In genomic region chr19:13176345-13176744, GRCh38 we compare ENCODE assay signal across 1 cellular context.
TF ChIP-seq lines count a peak whose summit lies in the region.

No MANE protein-coding gene starts in this region.

TF ChIP-seq in HEK293, 187 proteins besides CTCF, POLR2A, EP300 and RAD21:
- TF ChIP-seq ZNF571 (tag by site-specific recombination; IDR thresholded peaks at IDR 0.05) (no peak), RBAK (tag by site-specific recombination; IDR thresholded peaks at IDR 0.05) (no peak), SCRT2 (tag by site-specific recombination; IDR thresholded peaks at IDR 0.05) (0 out of 2 replicates have a peak, but pooled peaks have one; percentile 21)
- TF ChIP-seq, protein P1, sequence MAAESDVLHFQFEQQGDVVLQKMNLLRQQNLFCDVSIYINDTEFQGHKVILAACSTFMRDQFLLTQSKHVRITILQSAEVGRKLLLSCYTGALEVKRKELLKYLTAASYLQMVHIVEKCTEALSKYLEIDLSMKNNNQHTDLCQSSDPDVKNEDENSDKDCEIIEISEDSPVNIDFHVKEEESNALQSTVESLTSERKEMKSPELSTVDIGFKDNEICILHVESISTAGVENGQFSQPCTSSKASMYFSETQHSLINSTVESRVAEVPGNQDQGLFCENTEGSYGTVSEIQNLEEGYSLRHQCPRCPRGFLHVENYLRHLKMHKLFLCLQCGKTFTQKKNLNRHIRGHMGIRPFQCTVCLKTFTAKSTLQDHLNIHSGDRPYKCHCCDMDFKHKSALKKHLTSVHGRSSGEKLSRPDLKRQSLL (tag by site-specific recombination; IDR thresholded peaks at IDR 0.05): peak; percentile 88
- TF ChIP-seq, protein P2, sequence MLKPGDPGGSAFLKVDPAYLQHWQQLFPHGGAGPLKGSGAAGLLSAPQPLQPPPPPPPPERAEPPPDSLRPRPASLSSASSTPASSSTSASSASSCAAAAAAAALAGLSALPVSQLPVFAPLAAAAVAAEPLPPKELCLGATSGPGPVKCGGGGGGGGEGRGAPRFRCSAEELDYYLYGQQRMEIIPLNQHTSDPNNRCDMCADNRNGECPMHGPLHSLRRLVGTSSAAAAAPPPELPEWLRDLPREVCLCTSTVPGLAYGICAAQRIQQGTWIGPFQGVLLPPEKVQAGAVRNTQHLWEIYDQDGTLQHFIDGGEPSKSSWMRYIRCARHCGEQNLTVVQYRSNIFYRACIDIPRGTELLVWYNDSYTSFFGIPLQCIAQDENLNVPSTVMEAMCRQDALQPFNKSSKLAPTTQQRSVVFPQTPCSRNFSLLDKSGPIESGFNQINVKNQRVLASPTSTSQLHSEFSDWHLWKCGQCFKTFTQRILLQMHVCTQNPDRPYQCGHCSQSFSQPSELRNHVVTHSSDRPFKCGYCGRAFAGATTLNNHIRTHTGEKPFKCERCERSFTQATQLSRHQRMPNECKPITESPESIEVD (tag by site-specific recombination; IDR thresholded peaks at IDR 0.05): peak; percentile 95
